Comparison of ENCODE assay signal across 16 cellular contexts in genomic region chr12:22435583-22435982, GRCh38.
DNase-seq lines count a peak whose midpoint lies in the region; ATAC-seq, FAIRE-seq and TF ChIP-seq lines count a peak whose summit lies in the region.
"Had no signal": no experiment of that assay in that cellular context is flagged by ENCODE, and none has a peak within 500 bp of the region (broad histone marks: within the 10 kb centered on the region; RNA-seq: fewer than 3 reads in every experiment).

No MANE protein-coding gene starts in this region.

- H3K4me3 Mint-ChIP-seq in activated T-helper 17 cell treated with anti-CD3 and anti-CD28 coated beads, Interleukin-2, amount 50 U/mL, for 72 hours = no peak overlapping the region
- H3K4me3 Mint-ChIP-seq in MCF 10A (ENCODE audit: unreplicated experiment) = no peak overlapping the region
- H3K4me3 Mint-ChIP-seq in activated CD8-positive, alpha-beta T cell treated with anti-CD3 and anti-CD28 coated beads, Interleukin-2, amount 10 ng/mL, durations not matched to agents 7 days and 5 days = no peak overlapping the region
- H3K4me3 Mint-ChIP-seq: CD4-positive, alpha-beta memory T cell had no signal

- H3K79me2 ChIP-seq in PC-3 (ENCODE audit: low read length) = no peaks in the 10 kb centered on the region

- no peaks in the 10 kb centered on the region for H3K36me3 ChIP-seq in PC-3 (ENCODE audit: low read depth, low read length)

- no peaks in the 10 kb centered on the region for H3K27me3 ChIP-seq in PC-3 (ENCODE audit: low read length)

- peaks cover 31% of the 10 kb centered on the region for H3K4me1 ChIP-seq in PC-3 (ENCODE audit: insufficient read depth, low read length)

- no peak for TF ChIP-seq CTCF in PC-3 (conservative IDR thresholded peaks at IDR 0.05; ENCODE audit: low read depth, low read length)
- TF ChIP-seq CTCF in MCF 10A (IDR thresholded peaks at IDR 0.05; ENCODE audit: unreplicated experiment) = no peak

- H3K9me3 ChIP-seq in PC-3 (ENCODE audit: low read length) = no peaks in the 10 kb centered on the region

- peaks cover 9% of the 10 kb centered on the region for H3F3A ChIP-seq in PC-3 (ENCODE audit: low read length, unreplicated experiment)

- no peaks in the 10 kb centered on the region for H3K9me3 Mint-ChIP-seq in activated T-helper 17 cell treated with anti-CD3 and anti-CD28 coated beads, Interleukin-2, amount 50 U/mL, for 72 hours
- no peaks in the 10 kb centered on the region for H3K9me3 Mint-ChIP-seq in MCF 10A (ENCODE audit: unreplicated experiment)
- H3K9me3 Mint-ChIP-seq in activated CD8-positive, alpha-beta T cell treated with anti-CD3 and anti-CD28 coated beads, Interleukin-2, amount 10 ng/mL, durations not matched to agents 7 days and 5 days (ENCODE audit: insufficient read depth) = no peaks in the 10 kb centered on the region

- H3K4me3 ChIP-seq in PC-3 (ENCODE audit: low read length) = no peak overlapping the region
- H3K4me3 ChIP-seq: GM23248 had no signal

- H2AFZ ChIP-seq in PC-3 (ENCODE audit: low read length) = no peak overlapping the region
- H2AFZ ChIP-seq: GM23248 had no signal

- no peak for ATAC-seq in PC-3
- ATAC-seq in activated T-helper 17 cell treated with anti-CD3 and anti-CD28 coated beads, Interleukin-2, amount 50 U/mL, for 72 hours (replicated peaks) = peak; percentile 47
- no peak for ATAC-seq in activated CD8-positive, alpha-beta T cell treated with anti-CD3 and anti-CD28 coated beads, Interleukin-2, amount 10 ng/mL, durations not matched to agents 7 days and 5 days

- peak overlapping the region; percentile 77; the same call in 1 of the 2 replicates for H3K4me2 ChIP-seq in PC-3 (ENCODE audit: low read length)

- no peak overlapping the region for H3K27ac Mint-ChIP-seq in activated T-helper 17 cell treated with anti-CD3 and anti-CD28 coated beads, Interleukin-2, amount 50 U/mL, for 72 hours
- H3K27ac Mint-ChIP-seq in MCF 10A (ENCODE audit: low read depth, unreplicated experiment) = no peak overlapping the region
- no peak overlapping the region for H3K27ac Mint-ChIP-seq in activated CD8-positive, alpha-beta T cell treated with anti-CD3 and anti-CD28 coated beads, Interleukin-2, amount 10 ng/mL, durations not matched to agents 7 days and 5 days

- H3K27me3 Mint-ChIP-seq in activated T-helper 17 cell treated with anti-CD3 and anti-CD28 coated beads, Interleukin-2, amount 50 U/mL, for 72 hours = no peaks in the 10 kb centered on the region
- peaks cover 13% of the 10 kb centered on the region for H3K27me3 Mint-ChIP-seq in MCF 10A (ENCODE audit: insufficient read depth, unreplicated experiment)
- H3K27me3 Mint-ChIP-seq in activated CD8-positive, alpha-beta T cell treated with anti-CD3 and anti-CD28 coated beads, Interleukin-2, amount 10 ng/mL, durations not matched to agents 7 days and 5 days (ENCODE audit: low read depth) = no peaks in the 10 kb centered on the region
- H3K27me3 Mint-ChIP-seq: CD4-positive, alpha-beta memory T cell had no signal

- DNase-seq in PC-3 = no peak
- DNase-seq in frontal cortex (ENCODE audit: low spot score in 2 of 2) = no peak
- DNase-seq in MCF 10A (ENCODE audit: unreplicated experiment) = no peak
- no peak for DNase-seq in activated CD8-positive, alpha-beta T cell treated with anti-CD3 and anti-CD28 coated beads, Interleukin-2, amount 10 ng/mL, durations not matched to agents 7 days and 5 days
- DNase-seq in globus pallidus (ENCODE audit: low spot score) = no peak
- DNase-seq: C1 segment of cervical spinal cord; CD4-positive, alpha-beta memory T cell; COR-L47; DMS153; DND-41; GM23248; H7; HCEC 1CT had no signal

- no peaks in the 10 kb centered on the region for H3K4me1 Mint-ChIP-seq in activated T-helper 17 cell treated with anti-CD3 and anti-CD28 coated beads, Interleukin-2, amount 50 U/mL, for 72 hours
- H3K4me1 Mint-ChIP-seq in MCF 10A (ENCODE audit: insufficient read depth, unreplicated experiment) = peaks cover 18% of the 10 kb centered on the region
- peaks cover 5% of the 10 kb centered on the region for H3K4me1 Mint-ChIP-seq in activated CD8-positive, alpha-beta T cell treated with anti-CD3 and anti-CD28 coated beads, Interleukin-2, amount 10 ng/mL, durations not matched to agents 7 days and 5 days (ENCODE audit: low read depth)

- POLR2A ChIA-PET in PC-3 (lab: Charles Lee; ENCODE audit: unreplicated experiment) (no interaction called here), MCF 10A (lab: Yijun Ruan, JAX) (interaction anchor here (1.6 kb wide), 1 partner anchor 334 kb away, joined by 3 read pairs; no protein-coding TSS in a partner anchor)
- POLR2A ChIA-PET in activated CD8-positive, alpha-beta T cell treated with anti-CD3 and anti-CD28 coated beads, Interleukin-2, amount 10 ng/mL, durations not matched to agents 7 days and 5 days (lab: Charles Lee) = no interaction called here

- FAIRE-seq in frontal cortex (lab: Jason Lieb, UNC) = peak; percentile 10
- FAIRE-seq: G401.6, H1 had no signal

- intact Hi-C loops in PC-3 (cut with micrococcal nuclease) = no loop called here
- intact Hi-C loops in MCF 10A (cut with micrococcal nuclease) = no loop called here

- H4K20me1 ChIP-seq in PC-3 (ENCODE audit: low read length) = no peaks in the 10 kb centered on the region

- BruUV-seq in PC-3 (replicated peaks; lab: Mats Ljungman, UMichigan) = no TSS peak
- BruUV-seq in MCF 10A (replicated peaks; lab: Mats Ljungman, UMichigan) = no TSS peak

- no peaks in the 10 kb centered on the region for H3K9me2 ChIP-seq in PC-3 (replicated peaks; ENCODE audit: low read length)

- peak overlapping the region; percentile 99 for H3K27ac ChIP-seq in PC-3 (ENCODE audit: low read length)
- H3K27ac ChIP-seq: GM23248 had no signal

- CTCF ChIA-PET in PC-3 (lab: Charles Lee) (no interaction called here), MCF 10A (lab: Yijun Ruan, JAX) (interaction anchor here (0.9 to 1.1 kb wide), 2 partner anchors 8 to 17 kb away, joined by 3 to 4 read pairs; no protein-coding TSS in a partner anchor)
- CTCF ChIA-PET in activated CD8-positive, alpha-beta T cell treated with anti-CD3 and anti-CD28 coated beads, Interleukin-2, amount 10 ng/mL, durations not matched to agents 7 days and 5 days (lab: Charles Lee) = interaction anchor here (0.7 kb wide), 1 partner anchor 100 kb away, joined by 3 read pairs; no protein-coding TSS in a partner anchor

- no peaks in the 10 kb centered on the region for H3K36me3 Mint-ChIP-seq in activated T-helper 17 cell treated with anti-CD3 and anti-CD28 coated beads, Interleukin-2, amount 50 U/mL, for 72 hours (ENCODE audit: low read depth)
- H3K36me3 Mint-ChIP-seq in MCF 10A (ENCODE audit: insufficient read depth, unreplicated experiment) = no peaks in the 10 kb centered on the region
- H3K36me3 Mint-ChIP-seq in activated CD8-positive, alpha-beta T cell treated with anti-CD3 and anti-CD28 coated beads, Interleukin-2, amount 10 ng/mL, durations not matched to agents 7 days and 5 days (ENCODE audit: low read depth) = no peaks in the 10 kb centered on the region
- H3K36me3 Mint-ChIP-seq: CD4-positive, alpha-beta memory T cell had no signal

- H3K9ac ChIP-seq in PC-3 (ENCODE audit: low read length) = no peak overlapping the region
- H3K9ac ChIP-seq: GM23248 had no signal
